Comparison of ENCODE assay signal across 8 cellular contexts in the genomic region with DNA sequence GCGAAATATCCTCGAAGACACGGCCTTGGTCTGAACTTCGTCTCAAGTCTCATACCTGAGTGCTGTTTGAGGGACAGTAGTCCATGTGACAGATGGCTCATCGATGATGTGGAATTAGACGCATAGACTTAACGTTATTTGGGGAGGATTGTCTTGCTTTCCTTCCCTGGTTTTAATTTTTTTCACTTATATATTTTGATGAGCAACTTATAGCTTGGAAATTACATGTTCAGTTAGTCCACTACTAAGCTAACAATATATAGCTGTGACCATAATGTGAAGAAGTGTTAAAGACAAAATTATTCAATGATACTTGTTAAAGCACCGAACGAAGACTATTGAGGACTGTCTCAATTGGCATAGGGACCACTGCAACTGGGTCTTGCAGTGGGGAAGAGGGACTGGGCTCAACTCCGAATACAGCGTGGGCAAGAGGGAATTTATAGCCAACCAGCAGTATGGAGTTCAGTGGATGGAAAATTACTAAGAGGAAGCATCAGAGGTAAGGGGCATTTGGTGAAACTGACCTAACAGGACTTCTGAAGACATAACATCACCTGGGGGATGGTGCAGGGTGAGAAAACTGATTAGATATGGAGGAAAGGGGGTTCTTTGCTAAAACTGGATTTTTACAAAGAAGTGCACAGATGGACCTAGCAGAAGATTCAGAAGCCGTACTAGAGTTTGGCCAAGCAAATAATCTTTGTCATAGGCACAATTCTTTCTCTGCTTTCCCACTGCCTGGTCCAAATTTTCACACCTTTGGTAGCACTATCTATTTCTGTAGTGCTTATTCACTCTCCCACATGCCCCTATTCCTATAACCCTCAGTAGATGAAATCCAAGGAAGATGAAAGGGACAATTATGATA. TPM values are rescaled to one million over a fixed set of nuclear protein-coding genes. Genes with fewer than 3 reads are reported as not detected.
DNase-seq lines count a peak whose midpoint lies in the region; TF ChIP-seq lines count a peak whose summit lies in the region.

No MANE protein-coding gene starts in this region.

- H3K4me1 ChIP-seq in left ventricle myocardium inferior: peaks cover 48% of the 10 kb centered on the region

- no peaks in the 10 kb centered on the region for H3K27me3 ChIP-seq in WERI-Rb-1 (ENCODE audit: insufficient read depth, low read depth, severe bottlenecking)
- no peaks in the 10 kb centered on the region for H3K27me3 ChIP-seq in left ventricle myocardium inferior (ENCODE audit: low read depth)

- H3K27ac ChIP-seq in WERI-Rb-1 (peak overlapping the region; percentile 67), left ventricle myocardium inferior (replicated peaks) (peak overlapping the region; percentile 93), skin epidermis (peak overlapping the region; percentile 17 to 96 (median 91))

- no peaks in the 10 kb centered on the region for H3K9me3 Mint-ChIP-seq in activated naive CD4-positive, alpha-beta T cell treated with anti-CD3 and anti-CD28 coated beads, Interleukin-2, amount 10 ng/mL, durations not matched to agents 7 days and 5 days

- peaks cover 14% of the 10 kb centered on the region for H3K36me3 Mint-ChIP-seq in activated naive CD4-positive, alpha-beta T cell treated with anti-CD3 and anti-CD28 coated beads, Interleukin-2, amount 10 ng/mL, durations not matched to agents 7 days and 5 days

- peaks cover 3% of the 10 kb centered on the region for H3K27me3 Mint-ChIP-seq in activated naive CD4-positive, alpha-beta T cell treated with anti-CD3 and anti-CD28 coated beads, Interleukin-2, amount 10 ng/mL, durations not matched to agents 7 days and 5 days

- intact Hi-C loops in left ventricle myocardium inferior (cut with micrococcal nuclease): no loop called here
- intact Hi-C loops in posterior vena cava (cut with DNase I): loop anchor here (5.0 to 10.0 kb wide), 3 partner anchors 78 to 227 kb away; partner anchors contain the start of genes FGFR1OP2 (in 1 of the 2), INTS13 (in 1 of the 2) and STK38L (in 1 of the 2)

- DNase-seq in activated naive CD4-positive, alpha-beta T cell treated with anti-CD3 and anti-CD28 coated beads, Interleukin-2, amount 10 ng/mL, durations not matched to agents 7 days and 5 days: no peak
- no peak for DNase-seq in activated naive CD4-positive, alpha-beta T cell treated with Interleukin-2 at 50 U/mL for 16 hours
- DNase-seq in WERI-Rb-1: no peak
- DNase-seq in left ventricle myocardium inferior: no peak
- DNase-seq in posterior vena cava (ENCODE audit: low spot score): no peak
- no peak for DNase-seq in NCI-H2081 (lab: John Stamatoyannopoulos, UW)
- DNase-seq in stimulated activated CD4-positive, alpha-beta T cell treated with anti-CD3 and anti-CD28 coated beads, Interleukin-2, amount 100 ng/mL, for 48 hours: no peak

- no peak for TF ChIP-seq CTCF in WERI-Rb-1 (IDR thresholded peaks at IDR 0.05; ENCODE audit: low read depth, low read length)
- TF ChIP-seq CTCF in left ventricle myocardium inferior (IDR thresholded peaks at IDR 0.05; ENCODE audit: borderline replicate concordance): no peak

- no peaks in the 10 kb centered on the region; the same call in 1 of the 2 replicates for H3K36me3 ChIP-seq in WERI-Rb-1
- H3K36me3 ChIP-seq in left ventricle myocardium inferior: no peaks in the 10 kb centered on the region

- H3K4me3 Mint-ChIP-seq in activated naive CD4-positive, alpha-beta T cell treated with anti-CD3 and anti-CD28 coated beads, Interleukin-2, amount 10 ng/mL, durations not matched to agents 7 days and 5 days: peak overlapping the region; percentile 94

- peak overlapping the region; percentile 72 for H3K4me3 ChIP-seq in WERI-Rb-1 (ENCODE audit: low read depth, low read length)
- peak overlapping the region; percentile 73 for H3K4me3 ChIP-seq in left ventricle myocardium inferior
- H3K4me3 ChIP-seq in skin epidermis: peak overlapping the region; percentile 61 to 88 (median 78)

- peaks cover 54% of the 10 kb centered on the region for H3K4me1 Mint-ChIP-seq in activated naive CD4-positive, alpha-beta T cell treated with anti-CD3 and anti-CD28 coated beads, Interleukin-2, amount 10 ng/mL, durations not matched to agents 7 days and 5 days

- H3K27ac Mint-ChIP-seq in activated naive CD4-positive, alpha-beta T cell treated with anti-CD3 and anti-CD28 coated beads, Interleukin-2, amount 10 ng/mL, durations not matched to agents 7 days and 5 days: peak overlapping the region; percentile 98

- H3K9me3 ChIP-seq in WERI-Rb-1 (ENCODE audit: severe bottlenecking): no peaks in the 10 kb centered on the region
- H3K9me3 ChIP-seq in left ventricle myocardium inferior (replicated peaks): no peaks in the 10 kb centered on the region

- CTCF ChIA-PET in activated naive CD4-positive, alpha-beta T cell treated with anti-CD3 and anti-CD28 coated beads, Interleukin-2, amount 10 ng/mL, durations not matched to agents 7 days and 5 days (lab: Charles Lee): interaction anchor here (0.6 to 5.0 kb wide), 18 partner anchors 8 to 461 kb away, joined by 3 to 105 read pairs (median 4); partner anchors contain the start of genes INTS13 and MED21

RNA-seq across cellular contexts. Expression of gene TM7SF3, which starts 0.9 kb away (rescaled TPM):
- 23.2 TPM for total RNA-seq in left ventricle myocardium inferior
- total RNA-seq in posterior vena cava: 10 to 100 TPM; 33.4 to 43.5 TPM

RNA-seq across cellular contexts. Expression of gene MED21, which starts 7.3 kb away (rescaled TPM):
- total RNA-seq in left ventricle myocardium inferior (53.6 TPM), posterior vena cava (10 to 100 TPM; 55.7 to 67.4 TPM)
